ENCODE assay signal across 1 cellular context in the genomic region with DNA sequence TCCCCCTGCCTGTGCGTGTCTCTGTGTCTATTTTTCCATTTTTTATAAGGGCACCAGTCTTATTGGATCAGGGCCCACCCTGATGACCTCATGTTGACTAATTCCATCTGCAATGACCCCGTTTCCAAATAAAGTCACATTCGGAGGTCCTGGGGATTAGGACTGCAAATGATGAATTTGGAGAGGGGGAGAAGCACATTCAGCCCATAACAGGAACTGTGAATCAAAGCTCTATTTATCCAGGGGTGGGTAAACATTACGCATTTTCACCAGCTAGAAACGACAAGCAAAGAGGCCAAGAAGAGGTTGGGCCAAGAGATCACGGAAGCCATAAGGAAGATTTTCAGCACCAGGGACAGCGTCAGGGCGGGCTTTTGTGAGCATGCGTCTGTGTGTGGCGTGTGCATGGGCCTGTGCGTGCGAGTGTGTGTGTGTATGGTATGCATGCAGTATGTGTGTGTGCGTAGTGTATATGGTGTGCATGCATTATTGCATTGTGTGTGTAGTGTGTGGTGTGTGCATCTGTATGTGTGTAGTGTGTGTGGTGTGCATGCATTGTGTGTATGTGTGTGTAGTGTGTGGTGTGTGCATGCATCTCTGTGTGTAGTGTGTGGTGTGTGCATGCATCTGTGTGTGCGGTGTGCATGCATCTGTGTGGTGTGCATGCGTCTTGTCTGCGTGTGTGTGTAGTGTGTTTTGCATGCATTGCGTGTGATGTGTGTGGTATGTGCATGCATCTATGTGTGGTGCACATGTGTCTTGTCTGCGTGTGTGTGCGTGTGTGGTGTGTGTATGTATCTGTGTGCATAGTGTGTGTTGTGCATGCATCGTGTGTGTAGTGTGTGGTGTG.
TF ChIP-seq lines count a peak whose summit lies in the region.

No MANE protein-coding gene starts in this region.

TF ChIP-seq in HEK293, 187 proteins besides CTCF, POLR2A, EP300 and RAD21 (continued from another document):
- no peak for TF ChIP-seq SCRT2 (tag by site-specific recombination; IDR thresholded peaks at IDR 0.05)
- TF ChIP-seq REPIN1 (tag by site-specific recombination; IDR thresholded peaks at IDR 0.05; ENCODE audit: low read depth): no peak
- TF ChIP-seq ZNF366 (tag by site-specific recombination; conservative IDR thresholded peaks at IDR 0.05): 0 out of 2 replicates have a peak, but pooled peaks have one; percentile 30
- 0 out of 2 replicates have a peak, but pooled peaks have one; percentile 27 for TF ChIP-seq ZNF791 (tag by site-specific recombination; IDR thresholded peaks at IDR 0.05)
- no peak for TF ChIP-seq KLF16 (tag by site-specific recombination; IDR thresholded peaks at IDR 0.05)
- no peak for TF ChIP-seq ZNF449 (tag by site-specific recombination; IDR thresholded peaks at IDR 0.05)
- TF ChIP-seq ZIC2 (tag by site-specific recombination; IDR thresholded peaks at IDR 0.05): no peak
- TF ChIP-seq ZNF707 (tag by site-specific recombination; IDR thresholded peaks at IDR 0.05): no peak
- no peak for TF ChIP-seq HOXA7 (CRISPR knock-in tag; IDR thresholded peaks at IDR 0.05; ENCODE audit: borderline replicate concordance)
- TF ChIP-seq ZNF529 (tag by site-specific recombination; IDR thresholded peaks at IDR 0.05; ENCODE audit: insufficient replicate concordance): no peak
- TF ChIP-seq ZBTB7A (tag by site-specific recombination; IDR thresholded peaks at IDR 0.05; ENCODE audit: low read depth): 0 out of 2 replicates have a peak, but pooled peaks have one; percentile 14
- 0 out of 2 replicates have a peak, but pooled peaks have one; percentile 9 for TF ChIP-seq ZNF398 (tag by site-specific recombination; IDR thresholded peaks at IDR 0.05)
- TF ChIP-seq ZNF701 (tag by site-specific recombination; IDR thresholded peaks at IDR 0.05): no peak
- TF ChIP-seq, protein P1, sequence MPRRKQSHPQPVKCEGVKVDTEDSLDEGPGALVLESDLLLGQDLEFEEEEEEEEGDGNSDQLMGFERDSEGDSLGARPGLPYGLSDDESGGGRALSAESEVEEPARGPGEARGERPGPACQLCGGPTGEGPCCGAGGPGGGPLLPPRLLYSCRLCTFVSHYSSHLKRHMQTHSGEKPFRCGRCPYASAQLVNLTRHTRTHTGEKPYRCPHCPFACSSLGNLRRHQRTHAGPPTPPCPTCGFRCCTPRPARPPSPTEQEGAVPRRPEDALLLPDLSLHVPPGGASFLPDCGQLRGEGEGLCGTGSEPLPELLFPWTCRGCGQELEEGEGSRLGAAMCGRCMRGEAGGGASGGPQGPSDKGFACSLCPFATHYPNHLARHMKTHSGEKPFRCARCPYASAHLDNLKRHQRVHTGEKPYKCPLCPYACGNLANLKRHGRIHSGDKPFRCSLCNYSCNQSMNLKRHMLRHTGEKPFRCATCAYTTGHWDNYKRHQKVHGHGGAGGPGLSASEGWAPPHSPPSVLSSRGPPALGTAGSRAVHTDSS (tag by site-specific recombination; IDR thresholded peaks at IDR 0.05): no peak
- TF ChIP-seq ZNF138 (tag by site-specific recombination; IDR thresholded peaks at IDR 0.05; ENCODE audit: borderline replicate concordance): no peak
- no peak for TF ChIP-seq ZNF140 (tag by site-specific recombination; IDR thresholded peaks at IDR 0.05)
- TF ChIP-seq ZNF280D (tag by site-specific recombination; IDR thresholded peaks at IDR 0.05): no peak
- no peak for TF ChIP-seq ZNF561 (tag by site-specific recombination; IDR thresholded peaks at IDR 0.05; ENCODE audit: borderline replicate concordance)
- no peak for TF ChIP-seq ZNF423 (tag by site-specific recombination; IDR thresholded peaks at IDR 0.05)
- TF ChIP-seq, protein P2, sequence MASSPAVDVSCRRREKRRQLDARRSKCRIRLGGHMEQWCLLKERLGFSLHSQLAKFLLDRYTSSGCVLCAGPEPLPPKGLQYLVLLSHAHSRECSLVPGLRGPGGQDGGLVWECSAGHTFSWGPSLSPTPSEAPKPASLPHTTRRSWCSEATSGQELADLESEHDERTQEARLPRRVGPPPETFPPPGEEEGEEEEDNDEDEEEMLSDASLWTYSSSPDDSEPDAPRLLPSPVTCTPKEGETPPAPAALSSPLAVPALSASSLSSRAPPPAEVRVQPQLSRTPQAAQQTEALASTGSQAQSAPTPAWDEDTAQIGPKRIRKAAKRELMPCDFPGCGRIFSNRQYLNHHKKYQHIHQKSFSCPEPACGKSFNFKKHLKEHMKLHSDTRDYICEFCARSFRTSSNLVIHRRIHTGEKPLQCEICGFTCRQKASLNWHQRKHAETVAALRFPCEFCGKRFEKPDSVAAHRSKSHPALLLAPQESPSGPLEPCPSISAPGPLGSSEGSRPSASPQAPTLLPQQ (tag by site-specific recombination; IDR thresholded peaks at IDR 0.05): peak; percentile 73
